ENCODE assay signal across 8 cellular contexts in the genomic region with DNA sequence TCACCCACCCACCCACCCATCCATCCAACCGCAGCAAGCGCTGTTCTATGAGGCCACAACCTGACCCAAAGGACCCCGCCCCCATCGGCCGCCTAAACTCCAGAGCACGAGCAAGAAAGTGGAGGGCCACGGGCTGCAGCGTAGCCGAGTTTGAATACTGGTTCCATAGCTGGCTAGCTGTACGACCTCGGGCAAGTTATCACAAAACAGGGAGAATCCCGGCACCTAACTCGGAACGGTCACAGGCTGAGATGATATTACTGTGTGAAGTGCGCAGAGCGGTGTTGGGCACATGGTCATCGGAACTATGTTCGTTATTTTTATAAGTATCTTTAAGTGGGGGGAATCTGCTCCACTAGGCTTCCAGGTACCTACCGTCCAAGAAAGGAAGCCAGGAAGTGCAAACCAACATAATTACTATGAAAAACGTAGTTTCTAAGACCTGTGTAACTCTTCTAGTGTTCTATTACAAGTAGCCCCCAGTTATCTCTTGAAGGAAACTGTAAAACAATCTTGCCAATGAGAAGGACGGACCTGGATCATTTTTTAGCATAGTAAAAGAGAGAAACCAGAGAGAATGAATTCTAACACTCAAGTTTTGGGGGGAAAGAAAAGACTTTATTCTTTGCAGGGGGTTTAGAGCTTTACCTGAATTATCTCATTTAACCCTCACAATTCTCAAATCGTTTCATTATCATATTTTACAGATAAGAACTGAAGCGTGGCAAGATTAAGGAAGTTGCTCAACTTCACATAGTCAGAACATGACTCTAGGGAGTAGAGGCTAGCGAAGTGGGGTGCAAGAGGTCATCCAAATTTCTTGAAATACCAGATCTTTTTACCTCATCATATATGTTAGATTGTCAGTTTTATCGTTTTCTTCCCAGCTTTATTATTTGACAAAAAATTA. TPM values are rescaled to one million over a fixed set of nuclear protein-coding genes. Genes with fewer than 3 reads are reported as not detected.
DNase-seq lines count a peak whose midpoint lies in the region; ATAC-seq and TF ChIP-seq lines count a peak whose summit lies in the region.

No MANE protein-coding gene starts in this region.

- H3K27me3 Mint-ChIP-seq in activated T-helper 1 cell treated with anti-CD3 and anti-CD28 coated beads, Interleukin-12 subunit alpha, Interleukin-12 subunit beta, Interleukin-2, Interleukin-4 antibody, amounts not matched to agents 30 ng/mL and 10 ng/mL and 1 ng/mL, durations not matched to agents 14 hours and 24 hours and 36 hours (ENCODE audit: insufficient read depth) = no peaks in the 10 kb centered on the region

- peaks cover 52% of the 10 kb centered on the region for H3K4me1 Mint-ChIP-seq in activated T-helper 1 cell treated with anti-CD3 and anti-CD28 coated beads, Interleukin-12 subunit alpha, Interleukin-12 subunit beta, Interleukin-2, Interleukin-4 antibody, amounts not matched to agents 30 ng/mL and 10 ng/mL and 1 ng/mL, durations not matched to agents 14 hours and 24 hours and 36 hours (ENCODE audit: low read depth)

- H3K79me2 ChIP-seq in hepatocyte = peaks cover 33% of the 10 kb centered on the region

- intact Hi-C loops in activated T-helper 1 cell treated with anti-CD3 and anti-CD28 coated beads, Interleukin-12 subunit alpha, Interleukin-12 subunit beta, Interleukin-2, Interleukin-4 antibody, amounts not matched to agents 30 ng/mL and 10 ng/mL and 1 ng/mL, durations not matched to agents 14 hours and 24 hours and 36 hours (cut with micrococcal nuclease) = loop anchor here (1.0 to 2.0 kb wide), 6 partner anchors 15 to 457 kb away; a partner anchor contains a TSS
- intact Hi-C loops in gastrocnemius medialis (cut with DNase I; ENCODE audit: low total_unique reads) = loop anchor here (1.0 to 5.0 kb wide), 4 partner anchors 13 to 459 kb away; a partner anchor contains a TSS

- H3K4me2 ChIP-seq in hepatocyte = peak overlapping the region; percentile 81

- H3K36me3 ChIP-seq in GM06990 (ENCODE audit: control insufficient read depth, insufficient read depth, low read length) = peaks cover 9% of the 10 kb centered on the region
- peaks cover 44% of the 10 kb centered on the region for H3K36me3 ChIP-seq in KOPT-K1 (ENCODE audit: insufficient read depth, low read length)
- H3K36me3 ChIP-seq in hepatocyte (replicated peaks; ENCODE audit: insufficient read depth, low read depth) = no peaks in the 10 kb centered on the region
- peaks cover 0 to 16% of the 10 kb centered on the region in 2 donors for H3K36me3 ChIP-seq in gastrocnemius medialis

- H3K27ac Mint-ChIP-seq in activated T-helper 1 cell treated with anti-CD3 and anti-CD28 coated beads, Interleukin-12 subunit alpha, Interleukin-12 subunit beta, Interleukin-2, Interleukin-4 antibody, amounts not matched to agents 30 ng/mL and 10 ng/mL and 1 ng/mL, durations not matched to agents 14 hours and 24 hours and 36 hours = peak overlapping the region; percentile 97

- in situ Hi-C loops in gastrocnemius medialis (cut with MboI; ENCODE audit: low sequenced_read_pairs in 4 of 4) = no loop called here

- ATAC-seq in GM21529 (IDR thresholded peaks at IDR 0.05; ENCODE audit: unreplicated experiment) (peak; percentile 35), gastrocnemius medialis (peak; percentile 50 to 55)

- WGBS in hepatocyte (ENCODE audit: low lambda C conversion rate, missing lambda C conversion rate) = 6% methylated on average over 25 of the region's 25 CpGs

- peak overlapping the region; percentile 82 for H3K4me3 ChIP-seq in GM06990 (replicated peaks; ENCODE audit: low read depth, low read length)
- peak overlapping the region; percentile 100 for H3K4me3 ChIP-seq in hepatocyte
- peak overlapping the region; percentile 71 to 98 (median 89) for H3K4me3 ChIP-seq in gastrocnemius medialis

- peaks cover 12% of the 10 kb centered on the region for H3K4me1 ChIP-seq in hepatocyte (ENCODE audit: insufficient read depth)
- peaks cover 21 to 24% of the 10 kb centered on the region in 2 donors for H3K4me1 ChIP-seq in gastrocnemius medialis

- no peaks in the 10 kb centered on the region for H3K9me2 ChIP-seq in hepatocyte (replicated peaks; ENCODE audit: insufficient read depth)

- TF ChIP-seq CTCF in GM06990 (IDR thresholded peaks at IDR 0.05; ENCODE audit: insufficient read depth, low read length, poor library complexity, severe bottlenecking) = no peak
- no peak for TF ChIP-seq CTCF in hepatocyte (IDR thresholded peaks at IDR 0.05; ENCODE audit: poor library complexity)
- no peak for TF ChIP-seq CTCF in gastrocnemius medialis (IDR thresholded peaks at IDR 0.05 in 4 of 5, conservative IDR thresholded peaks at IDR 0.05 in 1 of 5)

- DNase-seq in GM06990 (ENCODE audit: extremely low read depth, insufficient read length) (no peak), hepatocyte (ENCODE audit: low spot score) (no peak), gastrocnemius medialis (no peak), NCI-H1694 (lab: John Stamatoyannopoulos, UW) (no peak)
- no peak for DNase-seq in activated T-helper 1 cell treated with anti-CD3 and anti-CD28 coated beads, Interleukin-12 subunit alpha, Interleukin-12 subunit beta, Interleukin-2, Interleukin-4 antibody, amounts not matched to agents 30 ng/mL and 10 ng/mL and 1 ng/mL, durations not matched to agents 14 hours and 24 hours and 36 hours (ENCODE audit: low spot score)
- DNase-seq in stimulated activated CD4-positive, alpha-beta T cell treated with anti-CD3 and anti-CD28 coated beads, Interleukin-2, amount 100 ng/mL, for 24 hours = no peak

- H2AFZ ChIP-seq in hepatocyte = peak overlapping the region; percentile 98

- TF ChIP-seq POLR2A in gastrocnemius medialis (IDR thresholded peaks at IDR 0.05) = no peak

- no peaks in the 10 kb centered on the region for H4K20me1 ChIP-seq in hepatocyte (ENCODE audit: insufficient read depth, poor library complexity, severe bottlenecking)

- H3K27ac ChIP-seq in KOPT-K1 (ENCODE audit: low read depth, low read length, poor library complexity, severe bottlenecking) = peak overlapping the region; percentile 93
- peak overlapping the region; percentile 100 for H3K27ac ChIP-seq in hepatocyte
- peak overlapping the region; percentile 91 to 96 (median 95) for H3K27ac ChIP-seq in gastrocnemius medialis

- H3K4me3 Mint-ChIP-seq in activated T-helper 1 cell treated with anti-CD3 and anti-CD28 coated beads, Interleukin-12 subunit alpha, Interleukin-12 subunit beta, Interleukin-2, Interleukin-4 antibody, amounts not matched to agents 30 ng/mL and 10 ng/mL and 1 ng/mL, durations not matched to agents 14 hours and 24 hours and 36 hours = peak overlapping the region; percentile 99

- H3K27me3 ChIP-seq in GM06990 (replicated peaks; ENCODE audit: control insufficient read depth, insufficient read depth, low read length) (no peaks in the 10 kb centered on the region), hepatocyte (no peaks in the 10 kb centered on the region), gastrocnemius medialis (no peaks in the 10 kb centered on the region)

- H3K9me3 ChIP-seq in KOPT-K1 (ENCODE audit: insufficient read depth, low read length, poor library complexity, severe bottlenecking) = no peaks in the 10 kb centered on the region
- H3K9me3 ChIP-seq in hepatocyte (ENCODE audit: low read depth) = no peaks in the 10 kb centered on the region
- no peaks in the 10 kb centered on the region for H3K9me3 ChIP-seq in gastrocnemius medialis

- peaks cover 32% of the 10 kb centered on the region for H3K36me3 Mint-ChIP-seq in activated T-helper 1 cell treated with anti-CD3 and anti-CD28 coated beads, Interleukin-12 subunit alpha, Interleukin-12 subunit beta, Interleukin-2, Interleukin-4 antibody, amounts not matched to agents 30 ng/mL and 10 ng/mL and 1 ng/mL, durations not matched to agents 14 hours and 24 hours and 36 hours (ENCODE audit: low read depth)

- no peaks in the 10 kb centered on the region for H3K9me3 Mint-ChIP-seq in activated T-helper 1 cell treated with anti-CD3 and anti-CD28 coated beads, Interleukin-12 subunit alpha, Interleukin-12 subunit beta, Interleukin-2, Interleukin-4 antibody, amounts not matched to agents 30 ng/mL and 10 ng/mL and 1 ng/mL, durations not matched to agents 14 hours and 24 hours and 36 hours

RNA-seq across cellular contexts. Expression of a gene that starts 0.7 kb away (rescaled TPM):
- total RNA-seq in activated T-helper 1 cell treated with anti-CD3 and anti-CD28 coated beads, Interleukin-12 subunit alpha, Interleukin-12 subunit beta, Interleukin-2, Interleukin-4 antibody, amounts not matched to agents 30 ng/mL and 10 ng/mL and 1 ng/mL, durations not matched to agents 14 hours and 24 hours and 36 hours = 30.0 and 33.4 TPM in 2 replicates
- total RNA-seq in hepatocyte = 11.8 and 12.6 TPM in 2 replicates
- polyA plus RNA-seq in hepatocyte = 9.9 and 11.1 TPM in 2 replicates
- total RNA-seq in gastrocnemius medialis = 10 to 100 TPM in 3 of 4 donors, 1 to 10 TPM in 1; 9.0 to 14.1 (median 12.3) TPM

RNA-seq across cellular contexts. Expression of a gene that starts 14.4 kb away (rescaled TPM):
- total RNA-seq in activated T-helper 1 cell treated with anti-CD3 and anti-CD28 coated beads, Interleukin-12 subunit alpha, Interleukin-12 subunit beta, Interleukin-2, Interleukin-4 antibody, amounts not matched to agents 30 ng/mL and 10 ng/mL and 1 ng/mL, durations not matched to agents 14 hours and 24 hours and 36 hours = 104 TPM in 2 replicates
- total RNA-seq in hepatocyte (38.3 and 38.6 TPM in 2 replicates), gastrocnemius medialis (10 to 100 TPM; 43.3 to 82.5 (median 56.9) TPM)
- polyA plus RNA-seq in hepatocyte = 50.1 and 53.3 TPM in 2 replicates

RNA-seq across cellular contexts. Expression of a gene that starts 18.2 kb away (rescaled TPM):
- not detected in 2 replicates for total RNA-seq in activated T-helper 1 cell treated with anti-CD3 and anti-CD28 coated beads, Interleukin-12 subunit alpha, Interleukin-12 subunit beta, Interleukin-2, Interleukin-4 antibody, amounts not matched to agents 30 ng/mL and 10 ng/mL and 1 ng/mL, durations not matched to agents 14 hours and 24 hours and 36 hours
- 16.3 and 20.3 TPM in 2 replicates for total RNA-seq in hepatocyte
- polyA plus RNA-seq in hepatocyte = 13.4 and 14.6 TPM in 2 replicates
- total RNA-seq in gastrocnemius medialis = 1 to 10 TPM in 2 of 4 donors, not detected in 2; 1.0 to 2.9 TPM

RNA-seq across cellular contexts. Expression of a gene that starts 49.6 kb away (rescaled TPM):
- not detected in 2 replicates for total RNA-seq in activated T-helper 1 cell treated with anti-CD3 and anti-CD28 coated beads, Interleukin-12 subunit alpha, Interleukin-12 subunit beta, Interleukin-2, Interleukin-4 antibody, amounts not matched to agents 30 ng/mL and 10 ng/mL and 1 ng/mL, durations not matched to agents 14 hours and 24 hours and 36 hours
- total RNA-seq in hepatocyte = 1,055 and 1,133 TPM in 2 replicates
- polyA plus RNA-seq in hepatocyte = 548 and 810 TPM in 2 replicates
- 1 to 10 TPM in 2 of 4 donors, not detected in 2; 2.6 to 3.5 TPM for total RNA-seq in gastrocnemius medialis

RNA-seq across cellular contexts. Expression of a gene that starts 56.2 kb away (rescaled TPM):
- total RNA-seq in activated T-helper 1 cell treated with anti-CD3 and anti-CD28 coated beads, Interleukin-12 subunit alpha, Interleukin-12 subunit beta, Interleukin-2, Interleukin-4 antibody, amounts not matched to agents 30 ng/mL and 10 ng/mL and 1 ng/mL, durations not matched to agents 14 hours and 24 hours and 36 hours = not detected in 2 replicates
- total RNA-seq in hepatocyte = 2,309 and 2,825 TPM in 2 replicates
- 1,438 and 2,125 TPM in 2 replicates for polyA plus RNA-seq in hepatocyte
- 10 to 100 TPM in 2 of 4 donors, not detected in 2; 19.3 to 45.7 TPM for total RNA-seq in gastrocnemius medialis
